ENCODE assay signal across 27 cellular contexts in the genomic region with DNA sequence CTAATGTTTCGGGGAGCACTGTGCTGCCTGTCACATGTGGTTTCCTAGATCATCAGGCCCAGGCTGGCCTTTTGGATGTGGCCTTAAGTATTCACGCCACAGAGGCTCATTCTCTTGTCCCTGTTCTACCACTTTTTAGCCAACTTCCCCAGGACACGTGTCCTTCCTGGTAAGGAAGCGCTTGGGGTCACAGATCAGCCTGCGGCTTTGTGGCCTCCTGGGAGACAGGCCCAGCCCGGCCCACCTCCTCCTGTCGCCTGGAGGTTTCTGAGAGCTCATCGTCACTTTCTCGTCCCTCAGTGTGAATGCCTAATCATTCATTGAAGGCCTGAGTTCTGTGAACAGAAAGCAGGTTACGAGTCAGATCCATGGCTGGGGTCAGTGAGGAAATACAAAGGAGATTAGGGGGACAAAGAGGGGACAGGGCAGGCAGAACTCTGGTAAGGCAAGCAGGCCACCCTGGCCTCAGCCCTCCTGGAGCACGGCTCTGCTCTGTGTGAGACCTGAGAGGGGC. TPM values are rescaled to one million over a fixed set of nuclear protein-coding genes. Genes with fewer than 3 reads are reported as not detected.
DNase-seq lines count a peak whose midpoint lies in the region; ATAC-seq and TF ChIP-seq lines count a peak whose summit lies in the region.
"Had no signal": no experiment of that assay in that cellular context is flagged by ENCODE, and none has a peak within 500 bp of the region (broad histone marks: within the 10 kb centered on the region; RNA-seq: fewer than 3 reads in every experiment).

No MANE protein-coding gene starts in this region.

- peaks cover 10% of the 10 kb centered on the region; the same call in 2 of the 3 replicates for H3K4me1 Mint-ChIP-seq in GM23338
- peaks cover 56% of the 10 kb centered on the region for H3K4me1 Mint-ChIP-seq in nephron progenitor cell
- H3K4me1 Mint-ChIP-seq: CD14-positive monocyte; CD8-positive, alpha-beta memory T cell; IgD-negative memory B cell had no signal

- peaks cover 2% of the 10 kb centered on the region for H3K27me3 Mint-ChIP-seq in GM23338 (ENCODE audit: insufficient read depth, low read depth, poor library complexity)
- H3K27me3 Mint-ChIP-seq in nephron progenitor cell (ENCODE audit: low read depth, poor library complexity): no peaks in the 10 kb centered on the region
- H3K27me3 Mint-ChIP-seq: IgD-negative memory B cell had no signal

- CTCF ChIA-PET in GM10248 (lab: Yijun Ruan, JAX): interaction anchor here (1.1 kb wide), 1 partner anchor 9 kb away, joined by 3 read pairs; no protein-coding TSS in a partner anchor

- DNase-seq in GM23338 (ENCODE audit: low spot score): no peak
- peak; percentile 61 for DNase-seq in UCSD-AML1 (lab: John Stamatoyannopoulos, UW; ENCODE audit: unreplicated experiment)
- DNase-seq in nephron progenitor cell: no peak
- DNase-seq in retina: peak; percentile 51
- DNase-seq in activated CD8-positive, alpha-beta memory T cell treated with anti-CD3 and anti-CD28 coated beads, Interleukin-2, amount 50 U/mL, for 48 hours: no peak
- no peak for DNase-seq in foreskin melanocyte
- DNase-seq in ACHN: no peak
- no peak for DNase-seq in GM10248 (ENCODE audit: extremely low spot score)
- DNase-seq: CD8-positive, alpha-beta memory T cell; DMS 273 treated with DMSO at 0.1 percent for 48 hours; EL; GF-D8; GM23248; HCEC 1CT; NCI-H1092 treated with DMSO at 0.1 percent for 48 hours; NCI-H1436; NCI-H1930; NCI-H2107; NCI-H524 treated with DMSO at 0.1 percent for 48 hours; NCI-H774; NK-92 treated with Interleukin-12 subunit alpha and Interleukin-12 subunit beta, amount 100 ng/mL, for 24 hours; PC-3; Right ventricle myocardium superior had no signal

- peaks cover 4% of the 10 kb centered on the region for H3K4me1 ChIP-seq in GM23338 (ENCODE audit: insufficient read depth)
- H3K4me1 ChIP-seq: A549, SJSA1 had no signal

- no peak overlapping the region for H3K27ac ChIP-seq in GM23338 (ENCODE audit: low read depth)
- H3K27ac ChIP-seq: A549, GM23248, SJSA1 had no signal

- POLR2A ChIA-PET in GM10248 (lab: Yijun Ruan, JAX): no interaction called here

- peak overlapping the region; percentile 76; the same call in 1 of the 2 replicates for H2AFZ ChIP-seq in GM23338
- H2AFZ ChIP-seq: GM23248 had no signal

- no peaks in the 10 kb centered on the region for H4K20me1 ChIP-seq in GM23338 (replicated peaks; ENCODE audit: insufficient read depth)

- peaks cover 8% of the 10 kb centered on the region for H3K9me2 ChIP-seq in GM23338 (ENCODE audit: insufficient read depth)

- no peak overlapping the region for H3K4me3 Mint-ChIP-seq in GM23338
- H3K4me3 Mint-ChIP-seq in nephron progenitor cell: no peak overlapping the region
- H3K4me3 Mint-ChIP-seq: CD14-positive monocyte; CD8-positive, alpha-beta memory T cell; IgD-negative memory B cell had no signal

- no peaks in the 10 kb centered on the region for H3K79me2 ChIP-seq in GM23338 (replicated peaks; ENCODE audit: insufficient read depth)

- H3K36me3 Mint-ChIP-seq in GM23338 (ENCODE audit: low read depth) (peaks cover 5% of the 10 kb centered on the region; the same call in 1 of the 3 replicates), nephron progenitor cell (ENCODE audit: low read depth) (no peaks in the 10 kb centered on the region)
- H3K36me3 Mint-ChIP-seq: CD14-positive monocyte; CD8-positive, alpha-beta memory T cell; IgD-negative memory B cell had no signal

- no peak overlapping the region for H3K4me2 ChIP-seq in GM23338
- H3K4me2 ChIP-seq: A549 had no signal

- H3F3A ChIP-seq in GM23338 (replicated peaks; ENCODE audit: low read depth): no peaks in the 10 kb centered on the region

- H3K4me3 ChIP-seq in GM23338: no peak overlapping the region
- H3K4me3 ChIP-seq: A549, GM23248, SJSA1 had no signal

- no peak; the same call in 2 of the 3 replicates for ATAC-seq in GM23338
- ATAC-seq: A549, PC-3 had no signal

- TF ChIP-seq CTCF in GM23338 (conservative IDR thresholded peaks at IDR 0.05; ENCODE audit: low read depth in 2 of 2) (no peak), nephron progenitor cell (IDR thresholded peaks at IDR 0.05) (no peak), GM10248 (IDR thresholded peaks at IDR 0.05; ENCODE audit: control extremely low read depth, extremely low read depth, low read depth, missing control alignments) (no peak)

- no peaks in the 10 kb centered on the region for H3K27me3 ChIP-seq in GM23338 (ENCODE audit: insufficient read depth)
- H3K27me3 ChIP-seq: SJSA1 had no signal

- no peaks in the 10 kb centered on the region for H3K36me3 ChIP-seq in GM23338 (ENCODE audit: insufficient read depth)
- H3K36me3 ChIP-seq: SJSA1 had no signal

- H3K9me3 Mint-ChIP-seq in GM23338: no peaks in the 10 kb centered on the region
- no peaks in the 10 kb centered on the region for H3K9me3 Mint-ChIP-seq in nephron progenitor cell
- H3K9me3 Mint-ChIP-seq: CD8-positive, alpha-beta memory T cell had no signal

- H3K27ac Mint-ChIP-seq in GM23338 (no peak overlapping the region), nephron progenitor cell (peak overlapping the region; percentile 34)
- H3K27ac Mint-ChIP-seq: CD14-positive monocyte; CD8-positive, alpha-beta memory T cell; IgD-negative memory B cell had no signal

- in situ Hi-C loops in ACHN (cut with HindIII; ENCODE audit: low pct_ligation_motif_present, low pct_unique_long_range_greater_than_20kb, low sequenced_read_pairs): no loop called here

TF ChIP-seq in GM23338, 12 proteins besides CTCF, POLR2A, EP300 and RAD21 (continues in another document):
- TF ChIP-seq, protein P1, sequence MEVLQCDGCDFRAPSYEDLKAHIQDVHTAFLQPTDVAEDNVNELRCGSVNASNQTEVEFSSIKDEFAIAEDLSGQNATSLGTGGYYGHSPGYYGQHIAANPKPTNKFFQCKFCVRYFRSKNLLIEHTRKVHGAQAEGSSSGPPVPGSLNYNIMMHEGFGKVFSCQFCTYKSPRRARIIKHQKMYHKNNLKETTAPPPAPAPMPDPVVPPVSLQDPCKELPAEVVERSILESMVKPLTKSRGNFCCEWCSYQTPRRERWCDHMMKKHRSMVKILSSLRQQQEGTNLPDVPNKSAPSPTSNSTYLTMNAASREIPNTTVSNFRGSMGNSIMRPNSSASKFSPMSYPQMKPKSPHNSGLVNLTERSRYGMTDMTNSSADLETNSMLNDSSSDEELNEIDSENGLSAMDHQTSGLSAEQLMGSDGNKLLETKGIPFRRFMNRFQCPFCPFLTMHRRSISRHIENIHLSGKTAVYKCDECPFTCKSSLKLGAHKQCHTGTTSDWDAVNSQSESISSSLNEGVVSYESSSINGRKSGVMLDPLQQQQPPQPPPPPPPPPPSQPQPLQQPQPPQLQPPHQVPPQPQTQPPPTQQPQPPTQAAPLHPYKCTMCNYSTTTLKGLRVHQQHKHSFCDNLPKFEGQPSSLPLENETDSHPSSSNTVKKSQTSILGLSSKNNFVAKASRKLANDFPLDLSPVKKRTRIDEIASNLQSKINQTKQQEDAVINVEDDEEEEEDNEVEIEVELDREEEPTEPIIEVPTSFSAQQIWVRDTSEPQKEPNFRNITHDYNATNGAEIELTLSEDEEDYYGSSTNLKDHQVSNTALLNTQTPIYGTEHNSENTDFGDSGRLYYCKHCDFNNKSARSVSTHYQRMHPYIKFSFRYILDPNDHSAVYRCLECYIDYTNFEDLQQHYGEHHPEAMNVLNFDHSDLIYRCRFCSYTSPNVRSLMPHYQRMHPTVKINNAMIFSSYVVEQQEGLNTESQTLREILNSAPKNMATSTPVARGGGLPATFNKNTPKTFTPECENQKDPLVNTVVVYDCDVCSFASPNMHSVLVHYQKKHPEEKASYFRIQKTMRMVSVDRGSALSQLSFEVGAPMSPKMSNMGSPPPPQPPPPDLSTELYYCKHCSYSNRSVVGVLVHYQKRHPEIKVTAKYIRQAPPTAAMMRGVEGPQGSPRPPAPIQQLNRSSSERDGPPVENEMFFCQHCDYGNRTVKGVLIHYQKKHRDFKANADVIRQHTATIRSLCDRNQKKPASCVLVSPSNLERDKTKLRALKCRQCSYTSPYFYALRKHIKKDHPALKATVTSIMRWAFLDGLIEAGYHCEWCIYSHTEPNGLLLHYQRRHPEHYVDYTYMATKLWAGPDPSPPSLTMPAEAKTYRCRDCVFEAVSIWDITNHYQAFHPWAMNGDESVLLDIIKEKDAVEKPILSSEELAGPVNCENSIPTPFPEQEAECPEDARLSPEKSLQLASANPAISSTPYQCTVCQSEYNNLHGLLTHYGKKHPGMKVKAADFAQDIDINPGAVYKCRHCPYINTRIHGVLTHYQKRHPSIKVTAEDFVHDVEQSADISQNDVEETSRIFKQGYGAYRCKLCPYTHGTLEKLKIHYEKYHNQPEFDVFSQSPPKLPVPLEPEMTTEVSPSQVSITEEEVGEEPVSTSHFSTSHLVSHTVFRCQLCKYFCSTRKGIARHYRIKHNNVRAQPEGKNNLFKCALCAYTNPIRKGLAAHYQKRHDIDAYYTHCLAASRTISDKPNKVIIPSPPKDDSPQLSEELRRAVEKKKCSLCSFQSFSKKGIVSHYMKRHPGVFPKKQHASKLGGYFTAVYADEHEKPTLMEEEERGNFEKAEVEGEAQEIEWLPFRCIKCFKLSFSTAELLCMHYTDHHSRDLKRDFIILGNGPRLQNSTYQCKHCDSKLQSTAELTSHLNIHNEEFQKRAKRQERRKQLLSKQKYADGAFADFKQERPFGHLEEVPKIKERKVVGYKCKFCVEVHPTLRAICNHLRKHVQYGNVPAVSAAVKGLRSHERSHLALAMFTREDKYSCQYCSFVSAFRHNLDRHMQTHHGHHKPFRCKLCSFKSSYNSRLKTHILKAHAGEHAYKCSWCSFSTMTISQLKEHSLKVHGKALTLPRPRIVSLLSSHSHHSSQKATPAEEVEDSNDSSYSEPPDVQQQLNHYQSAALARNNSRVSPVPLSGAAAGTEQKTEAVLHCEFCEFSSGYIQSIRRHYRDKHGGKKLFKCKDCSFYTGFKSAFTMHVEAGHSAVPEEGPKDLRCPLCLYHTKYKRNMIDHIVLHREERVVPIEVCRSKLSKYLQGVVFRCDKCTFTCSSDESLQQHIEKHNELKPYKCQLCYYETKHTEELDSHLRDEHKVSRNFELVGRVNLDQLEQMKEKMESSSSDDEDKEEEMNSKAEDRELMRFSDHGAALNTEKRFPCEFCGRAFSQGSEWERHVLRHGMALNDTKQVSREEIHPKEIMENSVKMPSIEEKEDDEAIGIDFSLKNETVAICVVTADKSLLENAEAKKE (CRISPR knock-in tag; IDR thresholded peaks at IDR 0.05): no peak
- no peak for TF ChIP-seq JUNB (IDR thresholded peaks at IDR 0.05; ENCODE audit: unreplicated experiment)
- TF ChIP-seq EZH2phosphoT487 (IDR thresholded peaks at IDR 0.05; ENCODE audit: unreplicated experiment): no peak
- no peak for TF ChIP-seq NANOG (IDR thresholded peaks at IDR 0.05; ENCODE audit: borderline replicate concordance)
- no peak for TF ChIP-seq ZNF331 (CRISPR knock-in tag; IDR thresholded peaks at IDR 0.05; ENCODE audit: low read depth)
- TF ChIP-seq STAT1 (IDR thresholded peaks at IDR 0.05; ENCODE audit: unreplicated experiment): no peak
- no peak for TF ChIP-seq EZH2 (IDR thresholded peaks at IDR 0.05; ENCODE audit: low read depth, unreplicated experiment)

RNA-seq across cellular contexts. Expression of a gene that starts 38.5 kb away (rescaled TPM):
- 8.7 and 8.9 TPM in 2 replicates for total RNA-seq in GM23338 (2014; rRNA removed; shearing (Covaris generic))
- polyA plus RNA-seq in GM23338 (2016; fragmentation: Nextera tagmentation; extraction: Ambion mirVana): 3.3 and 3.8 TPM in 2 replicates
- polyA plus RNA-seq: IgD-negative memory B cell had no signal

Comparison
In these comparisons a context has a peak if more than half of its experiments do, and no peak if none do; other contexts are left out.
1. DNase-seq: peak in UCSD-AML1 (single experiment) and retina (single experiment); none in GM23338 (single experiment), nephron progenitor cell (single experiment), activated CD8-positive, alpha-beta memory T cell treated with anti-CD3 and anti-CD28 coated beads, Interleukin-2, amount 50 U/mL, for 48 hours (single experiment), foreskin melanocyte (single experiment), ACHN (single experiment) and GM10248 (single experiment).